Comparison of ENCODE assay signal across 17 cellular contexts in genomic region chr2:147026664-147027278, GRCh38.
DNase-seq lines count a peak whose midpoint lies in the region; ATAC-seq and TF ChIP-seq lines count a peak whose summit lies in the region.
"Had no signal": no experiment of that assay in that cellular context is flagged by ENCODE, and none has a peak within 500 bp of the region (broad histone marks: within the 10 kb centered on the region; RNA-seq: fewer than 3 reads in every experiment).

No MANE protein-coding gene starts in this region.

- ATAC-seq in HG02798 (IDR thresholded peaks at IDR 0.05; ENCODE audit: poor library complexity, unreplicated experiment) (no peak), GM21576 (IDR thresholded peaks at IDR 0.05; ENCODE audit: unreplicated experiment) (no peak)
- ATAC-seq: HCT116, heart left ventricle had no signal

- TF ChIP-seq CTCF in cardiac fibroblast (IDR thresholded peaks at IDR 0.05; ENCODE audit: low read depth, low read length), result no peak

- H3K4me3 ChIP-seq in cardiac fibroblast (replicated peaks in 1 of 2; ENCODE audit: low read depth in 2 of 2, low read length in 2 of 2), result no peak overlapping the region
- H3K4me3 ChIP-seq: ascending aorta, heart left ventricle had no signal

- DNase-seq in AG08395 (ENCODE audit: low spot score) (peak; percentile 82), LHCN-M2 (ENCODE audit: low read depth) (peak; percentile 91), cardiac fibroblast (ENCODE audit: low read depth in 2 of 2) (peak; percentile 59 to 78), kidney glomerular epithelial cell (lab: John Stamatoyannopoulos, UW) (peak; percentile 7), cerebellum (ENCODE audit: low spot score) (no peak), T-helper 1 cell (no peak)
- DNase-seq: Calu3; effector CD4-positive, alpha-beta T cell; heart left ventricle; NCI-H2029; NCI-H69; nucleus accumbens; small intestine had no signal

Comparison
In these comparisons a context has a peak if more than half of its experiments do, and no peak if none do; other contexts are left out.
1. DNase-seq: peak in AG08395 (single experiment), LHCN-M2 (single experiment), cardiac fibroblast (2 of 2) and kidney glomerular epithelial cell (single experiment); none in cerebellum (single experiment) and T-helper 1 cell (0 of 5).